Comparison of ENCODE assay signal across 8 cellular contexts in the genomic region with DNA sequence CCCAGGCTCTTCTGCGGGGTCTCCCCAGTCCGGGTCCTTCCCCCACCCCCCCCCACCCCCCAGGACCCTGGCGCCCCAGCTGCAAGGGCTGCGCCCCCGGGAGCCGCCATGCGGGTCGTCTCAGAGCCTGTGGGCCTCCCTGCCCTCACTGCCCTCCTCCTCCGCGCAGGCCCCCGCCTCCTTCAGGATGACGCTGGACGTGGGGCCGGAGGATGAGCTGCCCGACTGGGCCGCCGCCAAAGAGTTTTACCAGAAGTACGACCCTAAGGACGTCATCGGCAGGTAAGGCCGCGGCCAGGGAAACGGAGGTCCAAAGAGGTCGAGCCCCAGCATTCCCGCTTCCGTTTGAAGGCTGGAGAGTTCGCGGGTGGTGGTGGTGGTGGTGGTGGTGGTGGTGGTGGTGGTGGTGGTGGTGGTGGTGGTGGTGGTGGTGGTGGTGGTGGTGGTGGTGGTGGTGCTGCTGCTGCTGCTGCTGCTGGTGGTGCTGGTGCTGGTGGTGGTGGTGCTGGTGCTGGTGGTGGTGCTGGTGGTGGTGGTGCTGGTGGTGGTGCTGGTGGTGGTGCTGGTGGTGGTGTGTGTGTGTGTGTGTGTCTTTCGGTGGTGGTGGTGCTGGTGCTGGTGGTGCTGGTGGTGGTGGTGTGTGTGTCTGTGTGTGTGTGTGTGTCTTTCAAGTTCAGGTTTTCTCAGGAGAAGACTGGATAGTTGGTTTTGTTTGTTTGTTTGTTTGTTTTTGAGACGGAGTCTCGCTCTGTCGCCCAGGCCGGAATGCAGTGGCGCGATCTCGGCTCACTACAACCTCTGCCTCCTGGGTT. TPM values are rescaled to one million over a fixed set of nuclear protein-coding genes. Genes with fewer than 3 reads are reported as not detected.
DNase-seq lines count a peak whose midpoint lies in the region; ATAC-seq and TF ChIP-seq lines count a peak whose summit lies in the region.

No MANE protein-coding gene starts in this region.

- H2AFZ ChIP-seq in OCI-LY3 (ENCODE audit: low read depth, low read length), result no peak overlapping the region

- ATAC-seq in GM21447 (IDR thresholded peaks at IDR 0.05; ENCODE audit: unreplicated experiment) (peak; percentile 5), GM21737 (IDR thresholded peaks at IDR 0.05; ENCODE audit: unreplicated experiment) (no peak)
- peak; percentile 54 for ATAC-seq in stimulated activated effector memory CD8-positive, alpha-beta T cell treated with anti-CD3 and anti-CD28 coated beads, Interleukin-12 subunit alpha, Interleukin-12 subunit beta, amount 100 ng/mL, for 72 hours

- H3K79me2 ChIP-seq in OCI-LY3 (ENCODE audit: low read length), result peaks cover 23% of the 10 kb centered on the region

- H3K27ac Mint-ChIP-seq in Calu3 (ENCODE audit: unreplicated experiment) (peak overlapping the region; percentile 73), brain (peak overlapping the region in 4 of 5 experiments; percentile 83 to 90 (median 89))
- H3K27ac Mint-ChIP-seq in stimulated activated effector memory CD8-positive, alpha-beta T cell treated with anti-CD3 and anti-CD28 coated beads, Interleukin-12 subunit alpha, Interleukin-12 subunit beta, amount 100 ng/mL, for 72 hours, result peak overlapping the region; percentile 82

- intact Hi-C loops in Calu3 (cut with micrococcal nuclease; ENCODE audit: unreplicated experiment), result no loop called here

- H3K4me1 ChIP-seq in OCI-LY3 (ENCODE audit: low read length), result peaks cover 5% of the 10 kb centered on the region

- H3K9me3 Mint-ChIP-seq in Calu3 (ENCODE audit: low read depth, unreplicated experiment) (peaks cover 4% of the 10 kb centered on the region), brain (no peaks in the 10 kb centered on the region)
- no peaks in the 10 kb centered on the region for H3K9me3 Mint-ChIP-seq in stimulated activated effector memory CD8-positive, alpha-beta T cell treated with anti-CD3 and anti-CD28 coated beads, Interleukin-12 subunit alpha, Interleukin-12 subunit beta, amount 100 ng/mL, for 72 hours

- no peaks in the 10 kb centered on the region for H3K9me3 ChIP-seq in OCI-LY3 (ENCODE audit: insufficient read depth, low read length)

- H3K27me3 Mint-ChIP-seq in Calu3 (ENCODE audit: unreplicated experiment) (no peaks in the 10 kb centered on the region), brain (no peaks in the 10 kb centered on the region)

- no peaks in the 10 kb centered on the region for H3K27me3 ChIP-seq in OCI-LY3 (ENCODE audit: low read depth, low read length)

- DNase-seq in Calu3 (peak; percentile 50), islet precursor cell (peak; percentile 84), DMS114 treated with DMSO at 0.1 percent for 48 hours (lab: John Stamatoyannopoulos, UW; ENCODE audit: unreplicated experiment) (no peak)
- peak; percentile 23 to 72 for DNase-seq in stimulated activated effector memory CD8-positive, alpha-beta T cell treated with anti-CD3 and anti-CD28 coated beads, Interleukin-12 subunit alpha, Interleukin-12 subunit beta, amount 100 ng/mL, for 72 hours (ENCODE audit: low spot score in 2 of 2)

- H3K4me3 Mint-ChIP-seq in Calu3 (ENCODE audit: low read depth, unreplicated experiment) (peak overlapping the region; percentile 62), brain (peak overlapping the region; percentile 82 to 97 (median 90))
- peak overlapping the region; percentile 88 for H3K4me3 Mint-ChIP-seq in stimulated activated effector memory CD8-positive, alpha-beta T cell treated with anti-CD3 and anti-CD28 coated beads, Interleukin-12 subunit alpha, Interleukin-12 subunit beta, amount 100 ng/mL, for 72 hours

- CTCF ChIA-PET in Calu3 (lab: Charles Lee), result interaction anchor here (0.7 to 1.6 kb wide), 5 partner anchors 11 to 140 kb away, joined by 3 to 8 read pairs (median 5); partner anchors contain the start of gene FBRS

- H3K36me3 Mint-ChIP-seq in Calu3 (ENCODE audit: insufficient read depth, unreplicated experiment) (peaks cover 76% of the 10 kb centered on the region), brain (peaks cover 22% of the 10 kb centered on the region)
- peaks cover 85% of the 10 kb centered on the region for H3K36me3 Mint-ChIP-seq in stimulated activated effector memory CD8-positive, alpha-beta T cell treated with anti-CD3 and anti-CD28 coated beads, Interleukin-12 subunit alpha, Interleukin-12 subunit beta, amount 100 ng/mL, for 72 hours

- no peak overlapping the region for H3K27ac ChIP-seq in OCI-LY3 (ENCODE audit: low read length)

- peaks cover 38% of the 10 kb centered on the region for H3K4me1 Mint-ChIP-seq in Calu3 (ENCODE audit: low read depth, unreplicated experiment)
- peaks cover 27% of the 10 kb centered on the region for H3K4me1 Mint-ChIP-seq in brain
- peaks cover 47% of the 10 kb centered on the region for H3K4me1 Mint-ChIP-seq in stimulated activated effector memory CD8-positive, alpha-beta T cell treated with anti-CD3 and anti-CD28 coated beads, Interleukin-12 subunit alpha, Interleukin-12 subunit beta, amount 100 ng/mL, for 72 hours

- H3K4me2 ChIP-seq in OCI-LY3 (ENCODE audit: low read length), result peak overlapping the region; percentile 63

- peak overlapping the region; percentile 83 for H3K4me3 ChIP-seq in OCI-LY3 (ENCODE audit: low read length)

- no peak for TF ChIP-seq CTCF in Calu3 (IDR thresholded peaks at IDR 0.05; ENCODE audit: unreplicated experiment)
- no peak for TF ChIP-seq CTCF in OCI-LY3 (IDR thresholded peaks at IDR 0.05; ENCODE audit: low read depth, low read length)
- TF ChIP-seq CTCF in brain (conservative IDR thresholded peaks at IDR 0.05), result no peak

- peak overlapping the region; percentile 63 for H3K9ac ChIP-seq in OCI-LY3 (ENCODE audit: low read length)

- BruUV-seq in Calu3 (replicated peaks; lab: Mats Ljungman, UMichigan), result no TSS peak

- H3K36me3 ChIP-seq in OCI-LY3 (replicated peaks; ENCODE audit: low read depth, low read length), result peaks cover 20% of the 10 kb centered on the region

- no peaks in the 10 kb centered on the region for H4K20me1 ChIP-seq in OCI-LY3 (ENCODE audit: insufficient read depth, low read length)

RNA-seq across cellular contexts. Expression of gene PHKG2, which starts 0.6 kb away (rescaled TPM):
- total RNA-seq in Calu3 (2022), result 66.7 and 72.8 TPM in 2 replicates
- polyA plus RNA-seq in brain (ENCODE audit: insufficient read depth, low read depth, low replicate concordance), result 39.0 TPM

RNA-seq across cellular contexts. Expression of gene CFAP119, which starts 13.0 kb away (rescaled TPM):
- 13.7 and 13.8 TPM in 2 replicates for total RNA-seq in Calu3 (2022)
- 13.4 TPM for polyA plus RNA-seq in brain (ENCODE audit: insufficient read depth, low read depth, low replicate concordance)

RNA-seq across cellular contexts. Expression of gene RNF40, which starts 13.3 kb away (rescaled TPM):
- 130 and 136 TPM in 2 replicates for total RNA-seq in Calu3 (2022)
- 225 TPM for polyA plus RNA-seq in brain (ENCODE audit: insufficient read depth, low read depth, low replicate concordance)

RNA-seq across cellular contexts. Expression of gene ZNF629, which starts 38.2 kb away (rescaled TPM):
- total RNA-seq in Calu3 (2022), result 29.9 and 32.6 TPM in 2 replicates
- polyA plus RNA-seq in brain (ENCODE audit: insufficient read depth, low read depth, low replicate concordance), result 22.0 TPM

RNA-seq across cellular contexts. Expression of gene SRCAP, which starts 49.9 kb away (rescaled TPM):
- total RNA-seq in Calu3 (2022), result 84.6 and 90.8 TPM in 2 replicates
- 40.4 TPM for polyA plus RNA-seq in brain (ENCODE audit: insufficient read depth, low read depth, low replicate concordance)
